In the genomic region with DNA sequence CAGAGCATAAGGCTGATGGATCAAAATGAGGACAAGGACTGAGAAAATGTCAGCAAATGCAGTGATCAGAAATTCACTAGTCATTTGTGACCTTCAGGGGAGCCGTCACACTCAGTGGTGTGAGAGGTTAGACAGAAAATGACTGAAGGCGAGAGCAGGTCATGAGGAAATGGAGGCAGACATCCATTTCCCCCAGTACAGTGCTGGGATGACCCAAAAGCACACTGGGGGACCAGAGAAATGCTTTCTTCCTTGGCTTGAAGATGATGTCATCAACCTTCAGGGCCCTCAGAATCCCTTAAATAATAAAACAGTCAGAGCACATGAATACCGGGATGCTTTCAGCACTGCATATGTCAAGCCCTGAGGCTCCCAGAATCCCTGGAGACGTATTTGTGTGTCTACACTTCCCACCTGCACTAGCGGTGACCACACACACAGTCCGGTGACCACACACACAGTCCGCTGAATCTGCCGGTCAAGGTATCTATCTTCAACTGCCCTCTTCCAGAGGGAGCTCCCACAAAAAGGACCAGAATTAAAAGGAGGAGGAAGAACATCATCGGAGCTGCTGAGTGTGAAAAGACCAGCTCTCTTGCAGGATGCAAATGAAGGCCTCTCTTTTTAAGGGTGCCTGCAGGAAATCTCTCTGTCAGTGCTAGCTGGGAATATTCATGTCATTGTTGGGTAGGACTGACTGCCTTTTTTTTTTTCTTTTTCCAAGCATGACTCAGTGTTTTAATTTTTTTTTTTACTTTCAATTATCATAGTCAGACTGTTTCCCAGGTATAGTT, we compare ENCODE assay signal across 10 cellular contexts. TPM values are rescaled to one million over a fixed set of nuclear protein-coding genes. Genes with fewer than 3 reads are reported as not detected.
DNase-seq lines count a peak whose midpoint lies in the region; ATAC-seq and TF ChIP-seq lines count a peak whose summit lies in the region.
"Had no signal": no experiment of that assay in that cellular context is flagged by ENCODE, and none has a peak within 500 bp of the region (broad histone marks: within the 10 kb centered on the region; RNA-seq: fewer than 3 reads in every experiment).

No MANE protein-coding gene starts in this region.

- H3K4me1 ChIP-seq in heart right ventricle, result peaks cover 3 to 97% (median 75%) of the 10 kb centered on the region in 9 donors
- H3K4me1 ChIP-seq in BE2C, result peaks cover 40% of the 10 kb centered on the region

- TF ChIP-seq CTCF in heart right ventricle (IDR thresholded peaks at IDR 0.05) (no peak), fibroblast of pulmonary artery (IDR thresholded peaks at IDR 0.05; ENCODE audit: low read length, missing control alignments) (no peak), BE2C (IDR thresholded peaks at IDR 0.05; ENCODE audit: low read depth, low read length) (no peak)

- no peak for DNase-seq in heart right ventricle
- no peak for DNase-seq in left cardiac atrium
- peak; percentile 37 for DNase-seq in RPMI7951 (ENCODE audit: low read depth)
- DNase-seq in fibroblast of pulmonary artery (ENCODE audit: low read depth), result peak; percentile 36
- DNase-seq in superior temporal gyrus (ENCODE audit: extremely low spot score), result peak; percentile 22
- DNase-seq in NK-92 (lab: John Stamatoyannopoulos, UW; ENCODE audit: unreplicated experiment), result no peak
- DNase-seq in NCI-H2171 treated with DMSO at 0.1 percent for 48 hours (lab: John Stamatoyannopoulos, UW), result no peak
- DNase-seq in BE2C, result no peak
- DNase-seq: MG63 had no signal

- intact Hi-C loops in heart right ventricle (cut with DNase I) (loop anchor here in 2 of 10 donors (5.0 kb wide), 1 partner anchor 32 kb away; no protein-coding TSS in a partner anchor), left cardiac atrium (cut with DNase I) (loop anchor here in 1 of 2 donors (5.0 kb wide), 1 partner anchor 32 kb away; no protein-coding TSS in a partner anchor)

- WGBS in heart right ventricle, 2 donors, result 65 to 72% methylated on average over 9 of the region's 9 CpGs

- H3K36me3 ChIP-seq in heart right ventricle (no peaks in the 10 kb centered on the region), BE2C (peaks cover 12% of the 10 kb centered on the region)

- H3K27ac ChIP-seq in heart right ventricle, result peak overlapping the region in 9 of 10 donors; percentile 14 to 94 (median 75)

- ATAC-seq in heart right ventricle (no peak), left cardiac atrium (no peak)

- no peaks in the 10 kb centered on the region for H3K27me3 ChIP-seq in heart right ventricle
- no peaks in the 10 kb centered on the region for H3K27me3 ChIP-seq in BE2C
- H3K27me3 ChIP-seq: MG63 had no signal

- H3K9me3 ChIP-seq in heart right ventricle (no peaks in the 10 kb centered on the region), BE2C (no peaks in the 10 kb centered on the region)
- H3K9me3 ChIP-seq: MG63 had no signal

- H3K4me3 ChIP-seq in heart right ventricle, result no peak overlapping the region
- H3K4me3 ChIP-seq in fibroblast of pulmonary artery (replicated peaks; ENCODE audit: low read depth, low read length), result no peak overlapping the region
- no peak overlapping the region for H3K4me3 ChIP-seq in BE2C (ENCODE audit: low read depth, low read length)
- H3K4me3 ChIP-seq: MG63 had no signal

RNA-seq across cellular contexts. Expression of a gene that starts 8.2 kb away (rescaled TPM):
- total RNA-seq in heart right ventricle (10 to 100 TPM; 31.0 to 39.0 (median 36.9) TPM), left cardiac atrium (10 to 100 TPM; 28.3 to 29.1 TPM)
- 10 to 100 TPM in 1 of 2 donors, 1 to 10 TPM in 1; 9.1 to 22.5 TPM for polyA plus RNA-seq in heart right ventricle
- total RNA-seq in RPMI7951 (2014; rRNA removed; shearing (Covaris generic)), result 7.6 and 9.8 TPM in 2 replicates
- polyA plus RNA-seq in BE2C (2012; ENCODE audit: insufficient read depth, insufficient read length, low read depth), result 117 TPM

RNA-seq across cellular contexts. Expression of a gene that starts 22.7 kb away (rescaled TPM):
- total RNA-seq in heart right ventricle (under 1 TPM in 1 of 10 donors, not detected in 9; 0.98 TPM), left cardiac atrium (not detected)
- under 1 TPM in 1 of 2 donors, not detected in 1; 0.73 TPM for polyA plus RNA-seq in heart right ventricle
- not detected in 2 replicates for total RNA-seq in RPMI7951 (2014; rRNA removed; shearing (Covaris generic))
- 0.49 TPM for polyA plus RNA-seq in BE2C (2012; ENCODE audit: insufficient read depth, insufficient read length, low read depth)
- polyA plus RNA-seq: BJ had no signal

RNA-seq across cellular contexts. Expression of a gene that starts 56.5 kb away (rescaled TPM):
- total RNA-seq in heart right ventricle (10 to 100 TPM in 4 of 10 donors, 1 to 10 TPM in 6; 6.5 to 33.1 (median 7.7) TPM), left cardiac atrium (10 to 100 TPM; 16.0 to 18.9 TPM)
- 10 to 100 TPM; 13.5 to 27.0 TPM for polyA plus RNA-seq in heart right ventricle
- total RNA-seq in RPMI7951 (2014; rRNA removed; shearing (Covaris generic)), result 22.6 and 24.0 TPM in 2 replicates
- polyA plus RNA-seq in BE2C (2012; ENCODE audit: insufficient read depth, insufficient read length, low read depth), result 4.0 TPM

Comparison
In these comparisons a context has a peak if more than half of its experiments do, and no peak if none do; other contexts are left out.
1. DNase-seq: peak in RPMI7951 (single experiment), fibroblast of pulmonary artery (single experiment) and superior temporal gyrus (single experiment); none in heart right ventricle (0 of 2), left cardiac atrium (single experiment), NK-92 (single experiment), NCI-H2171 treated with DMSO at 0.1 percent for 48 hours (single experiment) and BE2C (single experiment).